ENCODE assay signal across 11 cellular contexts in the genomic region with DNA sequence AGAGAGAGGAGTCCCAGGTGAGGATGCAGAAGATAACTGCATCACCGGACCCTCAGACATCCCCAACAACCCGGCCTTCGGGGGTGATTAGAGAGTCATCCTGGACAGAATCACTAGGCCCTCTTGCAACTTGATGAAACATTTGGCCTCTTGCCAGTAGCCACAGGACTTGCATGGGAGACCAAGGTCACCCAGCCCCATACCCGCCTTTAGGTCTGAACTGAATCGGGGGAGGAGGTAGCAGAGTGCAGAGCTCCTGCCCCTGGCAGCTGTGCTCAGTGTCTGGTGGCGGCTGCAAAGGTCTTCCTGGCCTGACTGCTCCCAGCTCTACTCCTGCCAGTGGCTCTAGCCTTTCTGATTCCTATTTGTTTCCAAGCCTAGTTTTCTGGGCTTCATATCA. TPM values are rescaled to one million over a fixed set of nuclear protein-coding genes. Genes with fewer than 3 reads are reported as not detected.
DNase-seq lines count a peak whose midpoint lies in the region; ATAC-seq and TF ChIP-seq lines count a peak whose summit lies in the region.
"Had no signal": no experiment of that assay in that cellular context is flagged by ENCODE, and none has a peak within 500 bp of the region (broad histone marks: within the 10 kb centered on the region; RNA-seq: fewer than 3 reads in every experiment).

No MANE protein-coding gene starts in this region.

- no TSS peak for BruUV-seq in Caco-2 (replicated peaks; lab: Mats Ljungman, UMichigan)

- H3K36me3 ChIP-seq in RWPE2 (ENCODE audit: low read depth) (peaks cover 15% of the 10 kb centered on the region), Caco-2 (ENCODE audit: control insufficient read depth, insufficient read depth, low read length) (no peaks in the 10 kb centered on the region; the same call in 1 of the 2 replicates), gastrocnemius medialis (no peaks in the 10 kb centered on the region)

- H3K4me1 Mint-ChIP-seq in Caco-2 (ENCODE audit: low read depth, unreplicated experiment) = peaks cover 8% of the 10 kb centered on the region

- ATAC-seq in HG02642 (IDR thresholded peaks at IDR 0.05; ENCODE audit: poor library complexity, unreplicated experiment) = peak; percentile 38
- ATAC-seq in RWPE2 (ENCODE audit: low read depth) = peak; percentile 8; the same call in 2 of the 3 replicates
- ATAC-seq in left cardiac atrium = peak; percentile 29 to 47
- no peak for ATAC-seq in HG03025 (IDR thresholded peaks at IDR 0.05; ENCODE audit: low FRiP score, unreplicated experiment)
- ATAC-seq in gastrocnemius medialis = no peak
- no peak for ATAC-seq in HG03039 (IDR thresholded peaks at IDR 0.05; ENCODE audit: unreplicated experiment)

- H3K4me3 Mint-ChIP-seq in Caco-2 (ENCODE audit: unreplicated experiment) = no peak overlapping the region
- H3K4me3 Mint-ChIP-seq: dendritic cell treated with granulocyte-macrophage colony-stimulating factor and Interleukin-4, amounts not matched to agents 40 ng/mL and 50 ng/mL, for 4 days had no signal

- no peaks in the 10 kb centered on the region for H3K9me3 Mint-ChIP-seq in Caco-2 (ENCODE audit: unreplicated experiment)
- H3K9me3 Mint-ChIP-seq: dendritic cell treated with granulocyte-macrophage colony-stimulating factor and Interleukin-4, amounts not matched to agents 40 ng/mL and 50 ng/mL, for 4 days had no signal

- CTCF ChIA-PET in Caco-2 (lab: Charles Lee) = interaction anchor here (0.9 to 1.2 kb wide), 2 partner anchors 11 to 78 kb away, joined by 3 read pairs; no protein-coding TSS in a partner anchor

- intact Hi-C loops in left cardiac atrium (cut with DNase I) = loop anchor here in 1 of 2 donors (5.0 kb wide), 1 partner anchor 81 kb away; no protein-coding TSS in a partner anchor
- intact Hi-C loops in Caco-2 (cut with micrococcal nuclease; ENCODE audit: unreplicated experiment) = no loop called here
- intact Hi-C loops in gastrocnemius medialis (cut with DNase I; ENCODE audit: low total_unique reads) = loop anchor here (5.0 kb wide), 1 partner anchor 126 kb away; no protein-coding TSS in a partner anchor

- H3K4me3 ChIP-seq in RWPE2 (ENCODE audit: severe bottlenecking) = no peak overlapping the region
- H3K4me3 ChIP-seq in Caco-2 (ENCODE audit: low read depth, low read length) = no peak overlapping the region
- H3K4me3 ChIP-seq in gastrocnemius medialis = no peak overlapping the region
- H3K4me3 ChIP-seq: stomach had no signal

- POLR2A ChIA-PET in Caco-2 (lab: Charles Lee) = no interaction called here

- H3K27me3 Mint-ChIP-seq in Caco-2 (ENCODE audit: insufficient read depth, unreplicated experiment) = no peaks in the 10 kb centered on the region

- TF ChIP-seq CTCF in RWPE2 (IDR thresholded peaks at IDR 0.05; ENCODE audit: poor library complexity, severe bottlenecking) (no peak), Caco-2 (IDR thresholded peaks at IDR 0.05; ENCODE audit: insufficient read depth in 1 of 2, low read depth in 1 of 2, low read length in 1 of 2, severe bottlenecking in 1 of 2, unreplicated experiment in 1 of 2) (no peak), gastrocnemius medialis (IDR thresholded peaks at IDR 0.05 in 4 of 5, conservative IDR thresholded peaks at IDR 0.05 in 1 of 5) (no peak)

- peak; percentile 35 for DNase-seq in ELF-1 (ENCODE audit: low read depth, low spot score)
- no peak for DNase-seq in RWPE2 (ENCODE audit: low spot score)
- DNase-seq in left cardiac atrium = no peak
- no peak for DNase-seq in Caco-2
- DNase-seq in gastrocnemius medialis = no peak
- DNase-seq: DMS79, stomach had no signal

- no peaks in the 10 kb centered on the region for H3K9me3 ChIP-seq in RWPE2 (ENCODE audit: severe bottlenecking)
- no peaks in the 10 kb centered on the region for H3K9me3 ChIP-seq in Caco-2
- no peaks in the 10 kb centered on the region for H3K9me3 ChIP-seq in gastrocnemius medialis
- H3K9me3 ChIP-seq: stomach had no signal

- no peak overlapping the region for H3K27ac Mint-ChIP-seq in Caco-2 (ENCODE audit: unreplicated experiment)
- H3K27ac Mint-ChIP-seq: dendritic cell treated with granulocyte-macrophage colony-stimulating factor and Interleukin-4, amounts not matched to agents 40 ng/mL and 50 ng/mL, for 4 days had no signal

- H3K27me3 ChIP-seq in RWPE2 (ENCODE audit: insufficient read depth, poor library complexity, severe bottlenecking) = no peaks in the 10 kb centered on the region
- H3K27me3 ChIP-seq in Caco-2 (replicated peaks; ENCODE audit: control insufficient read depth, insufficient read depth, low read length) = no peaks in the 10 kb centered on the region
- H3K27me3 ChIP-seq in gastrocnemius medialis = no peaks in the 10 kb centered on the region
- H3K27me3 ChIP-seq: stomach had no signal

- TF ChIP-seq POLR2A in gastrocnemius medialis (IDR thresholded peaks at IDR 0.05) = no peak

- H3K4me1 ChIP-seq in RWPE2 (ENCODE audit: insufficient read depth, poor library complexity, severe bottlenecking) (no peaks in the 10 kb centered on the region), Caco-2 (0 out of 2 replicates have a peak, but pooled peaks cover 8% of the 10 kb centered on the region), gastrocnemius medialis (no peaks in the 10 kb centered on the region)

- H3K27ac ChIP-seq in RWPE2 (ENCODE audit: poor library complexity, severe bottlenecking) (no peak overlapping the region), gastrocnemius medialis (no peak overlapping the region)
- H3K27ac ChIP-seq: stomach had no signal

- peaks cover 11% of the 10 kb centered on the region for H3K36me3 Mint-ChIP-seq in Caco-2 (ENCODE audit: insufficient read depth, unreplicated experiment)

- in situ Hi-C loops in gastrocnemius medialis (cut with MboI; ENCODE audit: low sequenced_read_pairs in 4 of 4) = loop anchor here in 2 of 4 donors (5.0 kb wide), 1 partner anchor 81 kb away; no protein-coding TSS in a partner anchor

RNA-seq across cellular contexts. Expression of a gene that starts 12.4 kb away (rescaled TPM):
- total RNA-seq in left cardiac atrium (under 1 TPM; 0.47 to 0.94 TPM), Caco-2 (2022) (45.8 and 47.9 TPM in 2 replicates), gastrocnemius medialis (under 1 TPM in 2 of 4 donors, not detected in 2; 0.17 to 0.26 TPM)

RNA-seq across cellular contexts. Expression of a gene that starts 28.6 kb away (rescaled TPM):
- 10 to 100 TPM; 21.3 to 27.0 TPM for total RNA-seq in left cardiac atrium
- total RNA-seq in Caco-2 (2022) = 4.5 and 4.9 TPM in 2 replicates
- 1 to 10 TPM; 2.0 to 5.4 (median 3.3) TPM for total RNA-seq in gastrocnemius medialis

RNA-seq across cellular contexts. Expression of a gene that starts 37.7 kb away (rescaled TPM):
- total RNA-seq in left cardiac atrium = 100 to 1,000 TPM; 312 to 403 TPM
- total RNA-seq in Caco-2 (2022) = 8.7 and 9.3 TPM in 2 replicates
- under 1 TPM; 0.11 to 0.61 (median 0.35) TPM for total RNA-seq in gastrocnemius medialis

Comparison
In these comparisons a context has a peak if more than half of its experiments do, and no peak if none do; other contexts are left out.
1. ATAC-seq: peak in HG02642 (single experiment), RWPE2 (single experiment) and left cardiac atrium (2 of 2); none in HG03025 (single experiment), gastrocnemius medialis (0 of 2) and HG03039 (single experiment).
2. RNA of a gene that starts 12.4 kb away (total RNA-seq): 45.8 to 47.9 TPM in Caco-2; 0.47 to 0.94 TPM in left cardiac atrium and 0.17 to 0.26 TPM in gastrocnemius medialis; every median in the first group is over 10 times any median in the second.
3. RNA of a gene that starts 37.7 kb away (total RNA-seq): 312 to 403 TPM in left cardiac atrium; 8.7 to 9.3 TPM in Caco-2 and 0.11 to 0.61 TPM in gastrocnemius medialis; every median in the first group is over 10 times any median in the second.